25 cellular contexts compared by ENCODE assay signal in the genomic region with DNA sequence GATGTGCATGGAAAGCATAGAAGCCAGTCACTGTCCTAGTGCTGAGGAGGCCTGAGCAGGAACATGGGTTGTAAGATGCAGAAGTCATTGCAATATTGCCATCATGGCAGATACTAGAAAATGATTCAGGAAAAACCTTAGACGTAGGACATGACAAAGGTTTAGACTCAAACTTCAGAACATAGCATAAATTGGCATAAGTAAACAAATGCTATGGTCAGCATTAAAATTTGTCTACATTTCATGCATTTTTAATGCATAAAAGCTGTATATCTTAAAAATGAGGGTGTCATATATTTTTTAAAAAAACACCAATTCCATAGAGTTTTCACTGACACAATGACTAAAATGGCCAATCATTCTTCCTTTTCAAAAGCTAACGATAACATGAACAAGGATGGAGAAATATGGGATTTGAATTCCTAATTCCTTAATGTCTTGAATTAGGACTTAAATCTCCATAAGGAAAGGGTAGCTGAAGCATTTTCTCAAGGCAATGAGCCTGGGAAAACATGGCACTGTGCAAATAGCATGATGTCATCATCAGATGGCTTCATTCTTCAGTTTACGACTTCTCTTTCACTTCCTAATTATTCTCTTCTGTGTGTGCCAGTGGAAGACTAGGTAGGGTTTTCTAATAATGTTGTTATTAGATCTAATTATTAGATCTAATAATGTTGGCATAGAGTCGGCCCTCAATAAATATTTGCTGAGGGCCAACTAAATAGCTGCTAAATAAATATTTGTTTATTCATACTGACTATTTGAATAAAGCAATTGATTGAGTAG.
"Had no signal": no experiment of that assay in that cellular context is flagged by ENCODE, and none has a peak within 500 bp of the region (broad histone marks: within the 10 kb centered on the region; RNA-seq: fewer than 3 reads in every experiment).

No MANE protein-coding gene starts in this region.

- DNase-seq: activated CD4-positive, alpha-beta T cell treated with anti-CD3 and anti-CD28 coated beads for 48 hours; activated CD4-positive, alpha-beta T cell treated with anti-CD3 and anti-CD28 coated beads, Interleukin-2, amount 50 U/mL, for 4 hours; activated CD4-positive, CD25-positive, alpha-beta regulatory T cell treated with anti-CD3 and anti-CD28 coated beads, Interleukin-2, amount 50 U/mL, for 72 hours; activated CD8-positive, alpha-beta memory T cell treated with anti-CD3 and anti-CD28 coated beads, Interleukin-2, amount 50 U/mL, for 48 hours; activated CD8-positive, alpha-beta T cell treated with anti-CD3 and anti-CD28 coated beads, Interleukin-2, amount 10 ng/mL, durations not matched to agents 7 days and 5 days; activated naive CD4-positive, alpha-beta T cell treated with anti-CD3 and anti-CD28 coated beads, Interleukin-2, amount 50 U/mL, for 16 hours; activated naive CD8-positive, alpha-beta T cell treated with anti-CD3 and anti-CD28 coated beads, Interleukin-2, amount 10 ng/mL, durations not matched to agents 7 days and 5 days; activated T-cell treated with anti-CD3 and anti-CD28 coated beads, Interleukin-2, amount 50 U/mL, for 1 hour; adrenal gland; anterior cingulate cortex; cerebellar nuclear complex; Kasumi-1; NCI-H1105 treated with DMSO at 0.1 percent for 48 hours; NCI-H1436 treated with DMSO at 0.1 percent for 48 hours; NCI-H187; NCI-H2081; NCI-H2171 treated with DMSO at 0.1 percent for 48 hours; NCI-H226; NCI-H510A; NCI-H526 treated with DMSO at 0.1 percent for 48 hours; OCI-M1; Peyer's patch; SHP77 had no signal

- H3K27me3 ChIP-seq: adrenal gland, Peyer's patch had no signal

- H3K36me3 ChIP-seq: adrenal gland, Peyer's patch had no signal

- H3K9me3 ChIP-seq: adrenal gland had no signal

- H3K4me3 ChIP-seq: adrenal gland, Peyer's patch had no signal

- FAIRE-seq: colon had no signal

- ATAC-seq: activated CD8-positive, alpha-beta T cell treated with anti-CD3 and anti-CD28 coated beads, Interleukin-2, amount 10 ng/mL, durations not matched to agents 7 days and 5 days; WTC11 had no signal

- H3K27ac ChIP-seq: adrenal gland, Peyer's patch had no signal

- H3K4me1 ChIP-seq: adrenal gland, Peyer's patch had no signal
